Comparison of ENCODE assay signal across 20 cellular contexts in genomic region chr6:18028332-18028731, GRCh38.
"Had no signal": no experiment of that assay in that cellular context is flagged by ENCODE, and none has a peak within 500 bp of the region (broad histone marks: within the 10 kb centered on the region; RNA-seq: fewer than 3 reads in every experiment).

No MANE protein-coding gene starts in this region.

- H3K27ac ChIP-seq: colonic mucosa, gastrocnemius medialis, heart right ventricle, ovary, testis, tibial nerve had no signal

- DNase-seq: colonic mucosa; dermis blood vessel endothelial cell; effector CD4-positive, alpha-beta T cell; endodermal cell; gastrocnemius medialis; heart right ventricle; natural killer cell; nucleus accumbens; ovary; right cardiac atrium; stimulated activated CD4-positive, alpha-beta T cell treated with anti-CD3 and anti-CD28 coated beads, Interleukin-4, amount 100 ng/mL, for 1 hour; stimulated activated CD8-positive, alpha-beta memory T cell treated with anti-CD3 and anti-CD28 coated beads, Interleukin-4, amount 100 ng/mL, for 48 hours; testis had no signal

- H3K4me1 ChIP-seq: colonic mucosa, gastrocnemius medialis, heart right ventricle, testis had no signal

- H3K4me2 ChIP-seq: smooth muscle cell had no signal

- H3K4me3 ChIP-seq: colonic mucosa, gastrocnemius medialis, heart right ventricle, ovary, smooth muscle cell, testis, tibial nerve had no signal

- ATAC-seq: esophagus mucosa; gastrocnemius medialis; heart right ventricle; left lobe of liver; natural killer cell; right cardiac atrium; stimulated activated effector memory CD8-positive, alpha-beta T cell treated with anti-CD3 and anti-CD28 coated beads, Interleukin-12 subunit alpha, Interleukin-12 subunit beta, amount 100 ng/mL, for 72 hours had no signal

- H3K27me3 ChIP-seq: colonic mucosa, gastrocnemius medialis, heart right ventricle, ovary, testis, tibial nerve had no signal

- H3K9me3 ChIP-seq: colonic mucosa, gastrocnemius medialis, heart right ventricle, ovary, testis, tibial nerve had no signal

- H3K36me3 ChIP-seq: colonic mucosa, gastrocnemius medialis, heart right ventricle, ovary, tibial nerve had no signal

- FAIRE-seq: endothelial cell of umbilical vein, islet of Langerhans had no signal
